ENCODE assay signal across 8 cellular contexts in the genomic region with DNA sequence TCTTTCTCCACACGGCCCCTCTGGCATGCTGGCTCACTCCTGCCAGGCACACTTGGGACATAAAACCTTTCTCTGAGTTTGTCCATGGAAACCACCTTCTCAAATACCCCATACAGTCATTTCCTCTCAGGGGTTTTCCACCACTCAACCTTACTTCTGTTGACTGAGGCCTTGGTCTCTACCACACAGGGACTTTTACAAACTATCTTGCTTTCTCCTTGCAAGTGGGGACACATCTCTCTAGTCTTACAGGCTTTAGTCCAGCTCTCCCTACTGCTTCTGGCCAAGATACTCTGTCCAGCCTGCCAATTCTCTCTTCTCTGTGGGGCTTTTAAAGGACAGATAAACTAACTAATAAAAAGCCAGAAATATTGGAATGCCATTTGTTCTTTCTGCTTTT.
DNase-seq lines count a peak whose midpoint lies in the region; ATAC-seq lines count a peak whose summit lies in the region.
"Not testable (repeated sequence)": the region's sequence is repeated elsewhere in the genome, so short reads cannot be mapped to it uniquely, and the experiment has no call there.

No MANE protein-coding gene starts in this region.

- peak overlapping the region; percentile 62 to 75 for H3K4me3 Mint-ChIP-seq in activated T-cell treated with anti-CD3 and anti-CD28 coated beads, Interleukin-2, amount 50 U/mL, for 72 hours

- intact Hi-C loops in left cardiac atrium (cut with DNase I); aorta (cut with DNase I): not testable (repeated sequence)

- peak overlapping the region; percentile 91 for H3K27ac Mint-ChIP-seq in activated T-cell treated with anti-CD3 and anti-CD28 coated beads, Interleukin-2, amount 50 U/mL, for 72 hours

- 20% methylated on average over 1 of the region's 1 CpG; no CpG with 5 or more reads in 1 of the 2 donors for WGBS in aorta, 2 donors

- H3K27ac ChIP-seq in aorta (ENCODE audit: low read depth in 1 of 2, low read length in 2 of 2), result not testable (repeated sequence)

- not testable (repeated sequence) for H3K4me1 ChIP-seq in aorta (ENCODE audit: control insufficient read depth in 1 of 2, insufficient read depth in 2 of 2, low read length in 2 of 2)

- not testable (repeated sequence) for H3K9me3 ChIP-seq in aorta (ENCODE audit: control insufficient read depth, low read length)

- H3K27me3 ChIP-seq in aorta (ENCODE audit: control insufficient read depth in 1 of 2, insufficient read depth in 2 of 2, low read length in 1 of 2), result not testable (repeated sequence)

- H3K4me3 ChIP-seq in aorta (ENCODE audit: low read length in 2 of 2), result not testable (repeated sequence)

- H3K4me1 Mint-ChIP-seq in activated T-cell treated with anti-CD3 and anti-CD28 coated beads, Interleukin-2, amount 50 U/mL, for 72 hours (ENCODE audit: low read depth), result peaks cover 68% of the 10 kb centered on the region

- not testable (repeated sequence) for H3K36me3 Mint-ChIP-seq in activated T-cell treated with anti-CD3 and anti-CD28 coated beads, Interleukin-2, amount 50 U/mL, for 72 hours (ENCODE audit: insufficient read depth in 2 of 2)

- not testable (repeated sequence) for H3K36me3 ChIP-seq in aorta (ENCODE audit: control insufficient read depth in 1 of 2, insufficient read depth in 2 of 2, low read length in 1 of 2)

- DNase-seq in activated T-cell treated with anti-CD3 and anti-CD28 coated beads, Interleukin-2, amount 50 U/mL, for 72 hours, result peak; percentile 38 to 39
- DNase-seq in left cardiac atrium, aorta: not testable (repeated sequence)

- H3K9me3 Mint-ChIP-seq in activated T-cell treated with anti-CD3 and anti-CD28 coated beads, Interleukin-2, amount 50 U/mL, for 72 hours, result not testable (repeated sequence)

- H3K27me3 Mint-ChIP-seq in activated T-cell treated with anti-CD3 and anti-CD28 coated beads, Interleukin-2, amount 50 U/mL, for 72 hours (ENCODE audit: low read depth), result not testable (repeated sequence)

- ATAC-seq in GM18858 (IDR thresholded peaks at IDR 0.05; ENCODE audit: unreplicated experiment) (peak; percentile 80), GM19455 (IDR thresholded peaks at IDR 0.05; ENCODE audit: unreplicated experiment) (peak; percentile 75), HG02588 (IDR thresholded peaks at IDR 0.05; ENCODE audit: unreplicated experiment) (peak; percentile 90), HG03064 (IDR thresholded peaks at IDR 0.05; ENCODE audit: low read depth, unreplicated experiment) (peak; percentile 66), HG03521 (IDR thresholded peaks at IDR 0.05; ENCODE audit: unreplicated experiment) (peak; percentile 86), left cardiac atrium (peak; percentile 30 to 89), aorta (ENCODE audit: low FRiP score) (peak; percentile 57)
- ATAC-seq in activated T-cell treated with anti-CD3 and anti-CD28 coated beads, Interleukin-2, amount 50 U/mL, for 72 hours (replicated peaks in 1 of 2), result peak; percentile 95 to 96
